ENCODE assay signal across 8 cellular contexts in the genomic region with DNA sequence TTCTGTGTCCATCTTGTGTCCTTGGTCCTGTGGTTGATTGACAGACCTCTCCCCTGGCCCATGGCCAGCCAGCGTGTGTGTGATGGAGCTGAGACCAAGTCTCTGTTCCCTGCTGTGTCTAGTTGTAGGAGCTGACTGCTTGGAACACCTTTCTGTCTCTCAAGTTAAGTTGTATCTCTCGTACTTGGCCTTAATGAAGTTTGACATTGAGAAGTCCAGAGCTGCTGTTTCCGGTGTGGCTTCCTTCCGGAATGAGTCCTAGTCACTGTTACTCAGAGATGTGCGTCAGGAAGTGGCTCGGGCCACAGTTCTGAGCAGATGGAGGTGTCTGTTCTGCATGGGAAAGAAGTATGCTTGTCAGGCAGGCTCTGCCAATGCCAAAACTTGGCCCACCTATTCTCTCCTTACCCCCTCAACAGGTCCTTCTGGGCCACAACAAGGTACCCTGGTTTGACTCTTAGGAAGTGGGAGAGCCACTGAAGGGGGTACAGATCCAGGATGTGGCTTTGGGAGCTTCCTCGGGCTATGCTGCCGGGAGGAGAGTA. TPM values are rescaled to one million over a fixed set of nuclear protein-coding genes. Genes with fewer than 3 reads are reported as not detected.
A peak's percentile ranks its signal among the peaks of the same experiment; 100 is the strongest.
DNase-seq lines count a peak whose midpoint lies in the region; TF ChIP-seq lines count a peak whose summit lies in the region.

No MANE protein-coding gene starts in this region.

- no peak overlapping the region for H3K4me3 ChIP-seq in mammary epithelial cell (replicated peaks in 1 of 3; ENCODE audit: insufficient read depth in 1 of 3, low read depth in 2 of 3, low read length in 3 of 3)
- no peak overlapping the region for H3K4me3 ChIP-seq in SJSA1

- intact Hi-C loops in MCF 10A (cut with micrococcal nuclease) (no loop called here), mammary epithelial cell (cut with micrococcal nuclease) (loop anchor here (5.0 kb wide), 1 partner anchor 52 kb away; a partner anchor contains a TSS)

- H3K9me3 ChIP-seq in mammary epithelial cell (replicated peaks; ENCODE audit: insufficient read depth, low read length): no peaks in the 10 kb centered on the region
- no peaks in the 10 kb centered on the region for H3K9me3 ChIP-seq in SJSA1 (replicated peaks)

- dilution Hi-C loops in mammary epithelial cell (cut with HindIII; ENCODE audit: low sequenced_read_pairs): loop anchor here (5.0 to 10.0 kb wide), 6 partner anchors 37 to 425 kb away; a partner anchor contains a TSS

- no peaks in the 10 kb centered on the region for H4K20me1 ChIP-seq in mammary epithelial cell (ENCODE audit: insufficient read depth, low read length)

- no peak overlapping the region for H2AFZ ChIP-seq in mammary epithelial cell (ENCODE audit: low read depth, low read length)

- no TSS peak for BruUV-seq in MCF 10A (replicated peaks; lab: Mats Ljungman, UMichigan)
- no TSS peak for BruUV-seq in mammary epithelial cell (replicated peaks; lab: Mats Ljungman, UMichigan)

- H3K9ac ChIP-seq in mammary epithelial cell (ENCODE audit: insufficient read depth, low read length): no peak overlapping the region

- CTCF ChIA-PET in MCF 10A (lab: Yijun Ruan, JAX): interaction anchor here (1.1 to 1.2 kb wide), 2 partner anchors 30 to 55 kb away, joined by 3 to 7 read pairs; no protein-coding TSS in a partner anchor
- CTCF ChIA-PET in mammary epithelial cell (lab: Charles Lee; ENCODE audit: low non-redundant PET): no interaction called here
- CTCF ChIA-PET in activated naive CD4-positive, alpha-beta T cell treated with anti-CD3 and anti-CD28 coated beads, Interleukin-2, amount 10 ng/mL, durations not matched to agents 7 days and 5 days (lab: Charles Lee): interaction anchor here (0.7 to 2.9 kb wide), 3 partner anchors 11 to 31 kb away, joined by 3 to 12 read pairs (median 5); no protein-coding TSS in a partner anchor

- H3K27ac ChIP-seq in mammary epithelial cell (ENCODE audit: insufficient read depth, low read depth, low read length): no peak overlapping the region
- H3K27ac ChIP-seq in SJSA1: peak overlapping the region; percentile 37

- TF ChIP-seq CTCF in MCF 10A (IDR thresholded peaks at IDR 0.05; ENCODE audit: unreplicated experiment) (no peak), mammary epithelial cell (conservative IDR thresholded peaks at IDR 0.05 in 1 of 2, IDR thresholded peaks at IDR 0.05 in 1 of 2; ENCODE audit: extremely low read depth in 1 of 2, insufficient read depth in 1 of 2, low read depth in 1 of 2, low read length in 2 of 2) (no peak)

- H3K27me3 Mint-ChIP-seq in MCF 10A (ENCODE audit: insufficient read depth, unreplicated experiment): no peaks in the 10 kb centered on the region
- no peaks in the 10 kb centered on the region for H3K27me3 Mint-ChIP-seq in activated naive CD4-positive, alpha-beta T cell treated with anti-CD3 and anti-CD28 coated beads, Interleukin-2, amount 10 ng/mL, durations not matched to agents 7 days and 5 days
- H3K27me3 Mint-ChIP-seq in immature natural killer cell (ENCODE audit: low read depth in 3 of 3): peaks cover 12 to 34% (median 13%) of the 10 kb centered on the region in 3 donors

- in situ Hi-C loops in mammary epithelial cell (cut with MboI; ENCODE audit: low sequenced_read_pairs in 2 of 2): no loop called here

- peaks cover 52% of the 10 kb centered on the region for H3K4me1 Mint-ChIP-seq in MCF 10A (ENCODE audit: insufficient read depth, unreplicated experiment)
- peaks cover 84% of the 10 kb centered on the region for H3K4me1 Mint-ChIP-seq in activated naive CD4-positive, alpha-beta T cell treated with anti-CD3 and anti-CD28 coated beads, Interleukin-2, amount 10 ng/mL, durations not matched to agents 7 days and 5 days
- peaks cover 87 to 94% of the 10 kb centered on the region in 2 donors for H3K4me1 Mint-ChIP-seq in immature natural killer cell

- 83% methylated on average over 8 of the region's 8 CpGs for WGBS in mammary epithelial cell (ENCODE audit: low coverage, missing lambda C conversion rate)

- H3K4me1 ChIP-seq in mammary epithelial cell (ENCODE audit: insufficient read depth, low read length) (peaks cover 54% of the 10 kb centered on the region), SJSA1 (replicated peaks) (peaks cover 28% of the 10 kb centered on the region)

- H3K4me3 Mint-ChIP-seq in MCF 10A (ENCODE audit: unreplicated experiment) (no peak overlapping the region), immature natural killer cell (peak overlapping the region; percentile 85 to 94 (median 87))
- peak overlapping the region; percentile 80 for H3K4me3 Mint-ChIP-seq in activated naive CD4-positive, alpha-beta T cell treated with anti-CD3 and anti-CD28 coated beads, Interleukin-2, amount 10 ng/mL, durations not matched to agents 7 days and 5 days

- H3K27ac Mint-ChIP-seq in MCF 10A (ENCODE audit: low read depth, unreplicated experiment) (peak overlapping the region; percentile 88), immature natural killer cell (peak overlapping the region; percentile 96 to 100 (median 100))
- peak overlapping the region; percentile 99 for H3K27ac Mint-ChIP-seq in activated naive CD4-positive, alpha-beta T cell treated with anti-CD3 and anti-CD28 coated beads, Interleukin-2, amount 10 ng/mL, durations not matched to agents 7 days and 5 days

- no peaks in the 10 kb centered on the region for H3K27me3 ChIP-seq in mammary epithelial cell (ENCODE audit: insufficient read depth, low read length)
- no peaks in the 10 kb centered on the region for H3K27me3 ChIP-seq in SJSA1 (replicated peaks)

- H3K79me2 ChIP-seq in mammary epithelial cell (ENCODE audit: insufficient read depth, low read length): peaks cover 98% of the 10 kb centered on the region

- DNase-seq in MCF 10A (ENCODE audit: unreplicated experiment) (peak; percentile 57), mammary epithelial cell (no peak), SJSA1 (ENCODE audit: low read depth in 1 of 2, low spot score in 2 of 2) (peak in 1 of 2 experiments; percentile 22), immature natural killer cell (peak; percentile 81 to 84 (median 84)), NCI-H2196 (lab: John Stamatoyannopoulos, UW; ENCODE audit: unreplicated experiment) (no peak), SIG-M5 (lab: John Stamatoyannopoulos, UW) (no peak)
- DNase-seq in activated naive CD4-positive, alpha-beta T cell treated with anti-CD3 and anti-CD28 coated beads, Interleukin-2, amount 10 ng/mL, durations not matched to agents 7 days and 5 days: peak; percentile 83
- DNase-seq in stimulated activated CD4-positive, alpha-beta T cell treated with anti-CD3 and anti-CD28 coated beads, TNF-alpha, amount 100 ng/mL, for 4 hours (ENCODE audit: low read depth in 3 of 3): peak in 2 of 3 experiments; percentile 39 to 50

- no peak overlapping the region for H3K4me2 ChIP-seq in mammary epithelial cell (ENCODE audit: insufficient read depth, low read depth, low read length)

- H3K36me3 ChIP-seq in mammary epithelial cell (ENCODE audit: insufficient read depth, low read length) (no peaks in the 10 kb centered on the region), SJSA1 (peaks cover 22% of the 10 kb centered on the region)

- H3K9me3 Mint-ChIP-seq in MCF 10A (ENCODE audit: unreplicated experiment) (no peaks in the 10 kb centered on the region), immature natural killer cell (no peaks in the 10 kb centered on the region)
- H3K9me3 Mint-ChIP-seq in activated naive CD4-positive, alpha-beta T cell treated with anti-CD3 and anti-CD28 coated beads, Interleukin-2, amount 10 ng/mL, durations not matched to agents 7 days and 5 days: no peaks in the 10 kb centered on the region

- POLR2A ChIA-PET in MCF 10A (lab: Yijun Ruan, JAX): interaction anchor here (0.9 kb wide), 1 partner anchor 29 kb away, joined by 3 read pairs; no protein-coding TSS in a partner anchor

- H3K36me3 Mint-ChIP-seq in MCF 10A (ENCODE audit: insufficient read depth, unreplicated experiment) (peaks cover 21% of the 10 kb centered on the region), immature natural killer cell (peaks cover 0 to 4% (median 4%) of the 10 kb centered on the region in 3 donors)
- H3K36me3 Mint-ChIP-seq in activated naive CD4-positive, alpha-beta T cell treated with anti-CD3 and anti-CD28 coated beads, Interleukin-2, amount 10 ng/mL, durations not matched to agents 7 days and 5 days: peaks cover 29% of the 10 kb centered on the region

RNA-seq across cellular contexts. Expression of a gene that starts 54.3 kb away (rescaled TPM):
- total RNA-seq in MCF 10A (2022) (77.4 and 91.5 TPM in 2 replicates), mammary epithelial cell (100 to 1,000 TPM in 1 of 2 donors, 10 to 100 TPM in 1; 67.5 to 109 TPM)
- polyA plus RNA-seq in mammary epithelial cell (49.6 TPM), immature natural killer cell (10 to 100 TPM in 2 of 3 donors, 1 to 10 TPM in 1; 8.8 to 48.5 (median 21.0) TPM)
- polyA minus RNA-seq in mammary epithelial cell: 14.5 TPM
- 41.5 and 45.9 TPM in 2 replicates for total RNA-seq in SJSA1 (2014; rRNA removed; shearing (Covaris generic))

RNA-seq across cellular contexts. Expression of a gene that starts 55.6 kb away (rescaled TPM):
- 4.8 and 6.6 TPM in 2 replicates for total RNA-seq in MCF 10A (2022)
- total RNA-seq in mammary epithelial cell: 1 to 10 TPM; 2.7 to 2.8 TPM
- polyA plus RNA-seq in mammary epithelial cell: 0.88 TPM
- polyA minus RNA-seq in mammary epithelial cell: not detected
- total RNA-seq in SJSA1 (2014; rRNA removed; shearing (Covaris generic)): 0.69 and 0.74 TPM in 2 replicates
- under 1 TPM in 2 of 3 donors, not detected in 1; 0.66 to 0.96 TPM for polyA plus RNA-seq in immature natural killer cell

RNA-seq across cellular contexts. Expression of a gene that starts 56.2 kb away (rescaled TPM):
- total RNA-seq in MCF 10A (2022): 354 and 393 TPM in 2 replicates
- 100 to 1,000 TPM; 136 to 221 TPM for total RNA-seq in mammary epithelial cell
- polyA plus RNA-seq in mammary epithelial cell: 444 TPM
- polyA minus RNA-seq in mammary epithelial cell: 141 TPM
- total RNA-seq in SJSA1 (2014; rRNA removed; shearing (Covaris generic)): 118 and 130 TPM in 2 replicates
- 100 to 1,000 TPM; 242 to 566 (median 301) TPM for polyA plus RNA-seq in immature natural killer cell

Comparison
In these comparisons a context has a peak if more than half of its experiments do, and no peak if none do; other contexts are left out.
1. DNase-seq: peak in MCF 10A (single experiment), activated naive CD4-positive, alpha-beta T cell treated with anti-CD3 and anti-CD28 coated beads, Interleukin-2, amount 10 ng/mL, durations not matched to agents 7 days and 5 days (single experiment), immature natural killer cell (3 of 3) and stimulated activated CD4-positive, alpha-beta T cell treated with anti-CD3 and anti-CD28 coated beads, TNF-alpha, amount 100 ng/mL, for 4 hours (2 of 3); none in mammary epithelial cell (single experiment), NCI-H2196 (single experiment) and SIG-M5 (single experiment).
2. Peak in every context shown above with its lines, with median percentiles within 50 percentile points of each other: H3K27ac Mint-ChIP-seq.